Comparison of ENCODE assay signal across 24 cellular contexts in genomic region chr19:2341987-2342386, GRCh38. TPM values are rescaled to one million over a fixed set of nuclear protein-coding genes. Genes with fewer than 3 reads are reported as not detected.
DNase-seq lines count a peak whose midpoint lies in the region; TF ChIP-seq lines count a peak whose summit lies in the region.
"Had no signal": no experiment of that assay in that cellular context is flagged by ENCODE, and none has a peak within 500 bp of the region (broad histone marks: within the 10 kb centered on the region; RNA-seq: fewer than 3 reads in every experiment).

No MANE protein-coding gene starts in this region.

- DNase-seq in Calu3: no peak
- DNase-seq in dorsolateral prefrontal cortex: no peak
- DNase-seq in trophoblast cell: peak; percentile 86 to 87
- DNase-seq in ureter (ENCODE audit: low spot score): no peak
- no peak for DNase-seq in SK-N-SH
- no peak for DNase-seq in NCI-H748 (lab: John Stamatoyannopoulos, UW; ENCODE audit: unreplicated experiment)
- DNase-seq: CD4-positive, CD25-positive, alpha-beta regulatory T cell; COR-L47; DMS153; GM23248; IMR-90; Karpas-422; NCI-H1436; NCI-H1930; NCI-H345; NCI-H526; Peyer's patch; Right ventricle myocardium superior had no signal

- H3K27me3 Mint-ChIP-seq in Calu3 (ENCODE audit: unreplicated experiment): no peaks in the 10 kb centered on the region
- H3K27me3 Mint-ChIP-seq: CD4-positive, CD25-positive, alpha-beta regulatory T cell had no signal

- peaks cover 4% of the 10 kb centered on the region for H3K79me2 ChIP-seq in trophoblast cell (ENCODE audit: control insufficient read depth, insufficient read depth, low read length, poor library complexity)
- H3K79me2 ChIP-seq in SK-N-SH (ENCODE audit: insufficient read depth): peaks cover 6% of the 10 kb centered on the region; the same call in 1 of the 2 replicates

- H3K9me3 Mint-ChIP-seq in Calu3 (ENCODE audit: low read depth, unreplicated experiment): no peaks in the 10 kb centered on the region
- H3K9me3 Mint-ChIP-seq: CD4-positive, CD25-positive, alpha-beta regulatory T cell had no signal

- H3K27ac Mint-ChIP-seq in Calu3 (ENCODE audit: unreplicated experiment): no peak overlapping the region
- H3K27ac Mint-ChIP-seq: CD4-positive, CD25-positive, alpha-beta regulatory T cell had no signal

- no peak overlapping the region for H2AK5ac ChIP-seq in trophoblast cell (ENCODE audit: low read length)

- H3K9me3 ChIP-seq in trophoblast cell (ENCODE audit: insufficient read depth, low read depth, low read length) (no peaks in the 10 kb centered on the region), SK-N-SH (no peaks in the 10 kb centered on the region)
- H3K9me3 ChIP-seq: HAP-1, Peyer's patch had no signal

- H3K23ac ChIP-seq in trophoblast cell (ENCODE audit: low read length): no peak overlapping the region

- H3K4ac ChIP-seq in trophoblast cell (ENCODE audit: low read depth, low read length): no peak overlapping the region

- H3K27me3 ChIP-seq in dorsolateral prefrontal cortex (no peaks in the 10 kb centered on the region), trophoblast cell (ENCODE audit: insufficient read depth, low read length) (no peaks in the 10 kb centered on the region), SK-N-SH (ENCODE audit: insufficient read depth) (no peaks in the 10 kb centered on the region)
- H3K27me3 ChIP-seq: Peyer's patch had no signal

- H4K12ac ChIP-seq in trophoblast cell (ENCODE audit: low read depth, low read length): no peak overlapping the region

- TSS peak; percentile 51 for BruUV-seq in Calu3 (replicated peaks; lab: Mats Ljungman, UMichigan)

- H3K9ac ChIP-seq in trophoblast cell (ENCODE audit: low read length): no peak overlapping the region
- H3K9ac ChIP-seq in SK-N-SH: no peak overlapping the region
- H3K9ac ChIP-seq: GM23248 had no signal

- no peak overlapping the region for H2BK5ac ChIP-seq in trophoblast cell (ENCODE audit: low read depth, low read length, poor library complexity)

- H3K4me2 ChIP-seq in trophoblast cell (ENCODE audit: low read length) (peak overlapping the region; percentile 9), SK-N-SH (no peak overlapping the region)

- TF ChIP-seq EP300 in SK-N-SH (IDR thresholded peaks at IDR 0.05; ENCODE audit: borderline replicate concordance in 1 of 2, low read depth in 1 of 2, low read length in 1 of 2): no peak

- no peak for TF ChIP-seq RAD21 in SK-N-SH (IDR thresholded peaks at IDR 0.05; ENCODE audit: low read length)

- no peaks in the 10 kb centered on the region for H3K9me2 ChIP-seq in SK-N-SH

- intact Hi-C loops in Calu3 (cut with micrococcal nuclease; ENCODE audit: unreplicated experiment) (no loop called here), dorsolateral prefrontal cortex (cut with DNase I) (loop anchor here in 1 of 2 donors (10.0 kb wide), 1 partner anchor 833 kb away; the partner anchor contains the start of gene S1PR4)

- no peak overlapping the region for H2AFZ ChIP-seq in trophoblast cell (ENCODE audit: insufficient read depth, low read length, poor library complexity)
- H2AFZ ChIP-seq in SK-N-SH (ENCODE audit: low read depth): no peak overlapping the region
- H2AFZ ChIP-seq: GM23248 had no signal

- no peak overlapping the region for H3K14ac ChIP-seq in trophoblast cell (ENCODE audit: low read length)

- no peak overlapping the region for H4K8ac ChIP-seq in trophoblast cell (ENCODE audit: low read depth, low read length)

- peaks cover 12% of the 10 kb centered on the region for H3K79me1 ChIP-seq in trophoblast cell (ENCODE audit: low read length)

- H4K20me1 ChIP-seq in SK-N-SH (ENCODE audit: insufficient read depth): no peaks in the 10 kb centered on the region

- peaks cover 10% of the 10 kb centered on the region for H3K4me1 Mint-ChIP-seq in Calu3 (ENCODE audit: low read depth, unreplicated experiment)

- peak overlapping the region in 32 of 59 donors; percentile 10 to 82 (median 54) for H3K27ac ChIP-seq in dorsolateral prefrontal cortex
- H3K27ac ChIP-seq in trophoblast cell (ENCODE audit: low read depth, low read length): no peak overlapping the region
- no peak overlapping the region for H3K27ac ChIP-seq in SK-N-SH (ENCODE audit: low read depth in 2 of 2, low read length in 1 of 2)
- H3K27ac ChIP-seq: GM23248, HL-60, Peyer's patch, SK-N-MC had no signal

- POLR2A ChIA-PET in SK-N-SH (lab: Yijun Ruan, JAX): no interaction called here

- CTCF ChIA-PET in Calu3 (lab: Charles Lee): no interaction called here
- CTCF ChIA-PET in SK-N-SH (lab: Yijun Ruan, JAX): no interaction called here

- no peak overlapping the region for H2BK12ac ChIP-seq in trophoblast cell (ENCODE audit: low read length)

- peaks cover 22 to 25% of the 10 kb centered on the region in 2 experiments for H3K4me1 ChIP-seq in trophoblast cell (ENCODE audit: control insufficient read depth in 1 of 2, insufficient read depth in 2 of 2, low read length in 2 of 2)
- no peaks in the 10 kb centered on the region; a peak in 1 of 4 replicates for H3K4me1 ChIP-seq in SK-N-SH (ENCODE audit: control insufficient read depth in 1 of 2, insufficient read depth in 2 of 2, low read depth in 1 of 2, low read length in 1 of 2)
- H3K4me1 ChIP-seq: HAP-1 had no signal

- H3K36me3 ChIP-seq in trophoblast cell (ENCODE audit: control insufficient read depth in 1 of 2, insufficient read depth in 2 of 2, low read length in 2 of 2): peaks cover 30 to 32% of the 10 kb centered on the region in 2 experiments
- H3K36me3 ChIP-seq in SK-N-SH (replicated peaks in 1 of 2; ENCODE audit: control insufficient read depth in 1 of 2, insufficient read depth in 2 of 2, low read length in 1 of 2): peaks cover 0 to 20% of the 10 kb centered on the region in 2 experiments

- H3K18ac ChIP-seq in trophoblast cell (ENCODE audit: low read length): no peak overlapping the region

- H3K4me3 ChIP-seq in dorsolateral prefrontal cortex: no peak overlapping the region
- H3K4me3 ChIP-seq in trophoblast cell (ENCODE audit: low read depth, low read length): no peak overlapping the region
- no peak overlapping the region for H3K4me3 ChIP-seq in SK-N-SH (ENCODE audit: low read depth in 2 of 2, low read length in 1 of 2)
- H3K4me3 ChIP-seq: GM23248, HAP-1, Peyer's patch, SK-N-MC had no signal

- peak overlapping the region; percentile 94 for H4K91ac ChIP-seq in trophoblast cell (ENCODE audit: low read depth, low read length)

- no CpG with 5 or more reads among the region's 15 CpGs for WGBS in trophoblast cell (ENCODE audit: extremely low coverage, insufficient coverage, insufficient read length)
- 91% methylated on average over 13 of the region's 15 CpGs for WGBS in SK-N-SH (ENCODE audit: low lambda C conversion rate)

- H3K36me3 Mint-ChIP-seq in Calu3 (ENCODE audit: insufficient read depth, unreplicated experiment): peaks cover 17% of the 10 kb centered on the region

- H3F3A ChIP-seq in SK-N-SH (replicated peaks; ENCODE audit: insufficient read depth): no peaks in the 10 kb centered on the region

- TF ChIP-seq CTCF in Calu3 (IDR thresholded peaks at IDR 0.05; ENCODE audit: unreplicated experiment): no peak
- no peak for TF ChIP-seq CTCF in dorsolateral prefrontal cortex (IDR thresholded peaks at IDR 0.05 in 54 of 56, conservative IDR thresholded peaks at IDR 0.05 in 2 of 56; ENCODE audit: low read depth in 1 of 56, partially characterized antibody in 56 of 56)
- TF ChIP-seq CTCF in SK-N-SH (IDR thresholded peaks at IDR 0.05): no peak

- no peak overlapping the region for H2BK120ac ChIP-seq in trophoblast cell (ENCODE audit: insufficient read depth, low read length, poor library complexity)

- H3K4me3 Mint-ChIP-seq in Calu3 (ENCODE audit: low read depth, unreplicated experiment): no peak overlapping the region
- H3K4me3 Mint-ChIP-seq: CD4-positive, CD25-positive, alpha-beta regulatory T cell had no signal

TF ChIP-seq in SK-N-SH, 30 proteins besides CTCF, POLR2A, EP300 and RAD21 (continues in another document):
- TF ChIP-seq, protein P1, sequence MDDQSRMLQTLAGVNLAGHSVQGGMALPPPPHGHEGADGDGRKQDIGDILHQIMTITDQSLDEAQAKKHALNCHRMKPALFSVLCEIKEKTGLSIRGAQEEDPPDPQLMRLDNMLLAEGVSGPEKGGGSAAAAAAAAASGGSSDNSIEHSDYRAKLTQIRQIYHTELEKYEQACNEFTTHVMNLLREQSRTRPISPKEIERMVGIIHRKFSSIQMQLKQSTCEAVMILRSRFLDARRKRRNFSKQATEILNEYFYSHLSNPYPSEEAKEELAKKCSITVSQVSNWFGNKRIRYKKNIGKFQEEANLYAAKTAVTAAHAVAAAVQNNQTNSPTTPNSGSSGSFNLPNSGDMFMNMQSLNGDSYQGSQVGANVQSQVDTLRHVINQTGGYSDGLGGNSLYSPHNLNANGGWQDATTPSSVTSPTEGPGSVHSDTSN (IDR thresholded peaks at IDR 0.05): no peak
- TF ChIP-seq MEF2A (IDR thresholded peaks at IDR 0.05; ENCODE audit: borderline replicate concordance, low read depth) (no peak), RFX5 (IDR thresholded peaks at IDR 0.05; ENCODE audit: low read length) (no peak), EZH2phosphoT487 (IDR thresholded peaks at IDR 0.05; ENCODE audit: borderline replicate concordance, low read depth) (no peak)

RNA-seq across cellular contexts. Expression of gene SPPL2B, which starts 13.5 kb away (rescaled TPM):
- total RNA-seq in Calu3 (2022) (56.0 and 59.3 TPM in 2 replicates), dorsolateral prefrontal cortex (100 to 1,000 TPM in 7 of 120 experiments, 10 to 100 TPM in 113; 40.9 to 134 (median 70.6) TPM), ureter (70.3 TPM)
- polyA plus RNA-seq in trophoblast cell (2013): 27.5 and 28.8 TPM in 2 replicates
- polyA plus RNA-seq in SK-N-SH (2012; rRNA removed): 48.5 and 58.1 TPM in 2 replicates
- 7.7 and 14.5 TPM in 2 replicates for polyA plus RNA-seq in SK-N-SH (2012; cell fraction: cytosol; rRNA removed)
- 364 and 416 TPM in 2 replicates for polyA plus RNA-seq in SK-N-SH (2012; cell fraction: nucleus; rRNA removed)

RNA-seq across cellular contexts. Expression of gene LSM7, which starts 13.6 kb away (rescaled TPM):
- total RNA-seq in Calu3 (2022): 71.5 and 93.0 TPM in 2 replicates
- total RNA-seq in dorsolateral prefrontal cortex: 10 to 100 TPM; 25.2 to 59.5 (median 43.2) TPM
- 193 and 208 TPM in 2 replicates for polyA plus RNA-seq in trophoblast cell (2013)
- total RNA-seq in ureter: 85.0 TPM
- 1,077 and 1,193 TPM in 2 replicates for polyA plus RNA-seq in SK-N-SH (2012; rRNA removed)
- polyA plus RNA-seq in SK-N-SH (2012; cell fraction: cytosol; rRNA removed): 767 and 1,013 TPM in 2 replicates
- polyA plus RNA-seq in SK-N-SH (2012; cell fraction: nucleus; rRNA removed): 353 and 686 TPM in 2 replicates

RNA-seq across cellular contexts. Expression of gene TMPRSS9, which starts 18.1 kb away (rescaled TPM):
- total RNA-seq in Calu3 (2022) (not detected in 2 replicates), dorsolateral prefrontal cortex (1 to 10 TPM in 1 of 120 experiments, under 1 TPM in 61, not detected in 58; 0.13 to 1.5 (median 0.29) TPM), ureter (not detected)
- 0.15 and 0.18 TPM in 2 replicates for polyA plus RNA-seq in trophoblast cell (2013)
- polyA plus RNA-seq in SK-N-SH (2012; rRNA removed): not detected in 2 replicates
- polyA plus RNA-seq in SK-N-SH (2012; cell fraction: cytosol; rRNA removed): not detected in 2 replicates
- polyA plus RNA-seq in SK-N-SH (2012; cell fraction: nucleus; rRNA removed): 0.06 TPM in 1 of 2 replicates, not detected in the other
- total RNA-seq: Daoy, GM23248, HT1080, IMR-90, MCF 10A, Right ventricle myocardium superior had no signal
- polyA plus RNA-seq: CD4-positive, CD25-positive, alpha-beta regulatory T cell; IMR-90 had no signal

RNA-seq across cellular contexts. Expression of gene LINGO3, which starts 34.0 kb away (rescaled TPM):
- total RNA-seq in Calu3 (2022) (not detected in 2 replicates), dorsolateral prefrontal cortex (10 to 100 TPM in 1 of 120 experiments, 1 to 10 TPM in 119; 1.7 to 16.2 (median 4.4) TPM), ureter (not detected)
- polyA plus RNA-seq in trophoblast cell (2013): not detected in 2 replicates
- not detected in 2 replicates for polyA plus RNA-seq in SK-N-SH (2012; rRNA removed)
- polyA plus RNA-seq in SK-N-SH (2012; cell fraction: cytosol; rRNA removed): not detected in 2 replicates
- polyA plus RNA-seq in SK-N-SH (2012; cell fraction: nucleus; rRNA removed): 0.04 TPM in 1 of 2 replicates, not detected in the other
- total RNA-seq: GM23248, HT1080, IMR-90, MCF 10A, Right ventricle myocardium superior had no signal
- polyA plus RNA-seq: GM23248, IMR-90 had no signal

Comparison
In these comparisons a context has a peak if more than half of its experiments do, and no peak if none do; other contexts are left out.
1. DNase-seq: peak in trophoblast cell (2 of 2); none in Calu3 (single experiment), dorsolateral prefrontal cortex (0 of 10), ureter (single experiment), SK-N-SH (single experiment) and NCI-H748 (single experiment).
2. H3K27ac ChIP-seq: peak in dorsolateral prefrontal cortex (32 of 59); none in trophoblast cell (single experiment) and SK-N-SH (0 of 2).